In the genomic region with DNA sequence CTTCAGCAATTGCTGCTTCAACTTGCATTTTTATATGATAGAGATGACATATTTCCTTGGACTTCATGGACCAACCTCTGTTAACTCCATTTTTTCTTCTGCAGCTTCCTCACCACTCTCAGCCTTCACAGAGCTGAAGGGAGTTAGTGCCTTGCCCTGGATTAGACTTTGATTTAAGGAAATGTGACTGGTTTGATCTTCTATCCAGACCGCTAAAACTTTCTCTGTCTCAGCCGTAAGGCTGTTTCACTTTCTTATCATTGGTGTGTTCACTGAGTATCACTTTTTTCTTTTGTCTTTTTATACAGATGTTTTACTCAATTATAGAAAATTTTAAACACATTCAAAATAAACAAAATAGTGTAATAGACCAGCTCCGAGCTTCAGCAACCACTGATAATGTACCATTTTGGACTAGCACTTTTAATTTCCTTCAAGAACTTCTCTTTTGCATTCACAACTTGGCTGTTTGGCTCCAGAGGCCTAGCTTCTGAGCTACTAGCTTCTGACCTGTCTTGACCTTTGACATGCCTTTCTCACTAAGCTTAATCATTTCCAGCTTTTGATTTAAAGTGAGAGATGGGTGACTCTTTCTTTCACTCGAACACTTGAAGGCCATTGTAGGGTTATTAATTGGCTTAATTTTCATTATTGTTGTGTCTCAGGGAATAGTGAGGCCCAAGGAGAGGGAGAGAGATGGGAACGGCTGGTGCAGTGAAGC, we compare ENCODE assay signal across 11 cellular contexts. TPM values are rescaled to one million over a fixed set of nuclear protein-coding genes. Genes with fewer than 3 reads are reported as not detected.
A peak's percentile ranks its signal among the peaks of the same experiment; 100 is the strongest.
DNase-seq lines count a peak whose midpoint lies in the region; ATAC-seq and TF ChIP-seq lines count a peak whose summit lies in the region.
"Had no signal": no experiment of that assay in that cellular context is flagged by ENCODE, and none has a peak within 500 bp of the region (broad histone marks: within the 10 kb centered on the region; RNA-seq: fewer than 3 reads in every experiment).

No MANE protein-coding gene starts in this region.

- H3K9me3 Mint-ChIP-seq in activated T-cell treated with anti-CD3 and anti-CD28 coated beads, Interleukin-2, amount 50 U/mL, for 24 hours: no peaks in the 10 kb centered on the region
- H3K9me3 Mint-ChIP-seq in activated naive CD8-positive, alpha-beta T cell treated with anti-CD3 and anti-CD28 coated beads for 36 hours: peaks cover 8% of the 10 kb centered on the region
- no peaks in the 10 kb centered on the region for H3K9me3 Mint-ChIP-seq in stimulated activated memory B cell treated with anti-CD40 and anti-IgM and Interleukin-4, amounts not matched to agents 10 μg/mL and 1 μg/mL and 100 μg/mL, for 72 hours

- H3K4me2 ChIP-seq in MM.1S (ENCODE audit: low read depth, low read length): no peak overlapping the region

- H3K4me3 ChIP-seq in MM.1S (ENCODE audit: low read length): no peak overlapping the region
- H3K4me3 ChIP-seq in breast epithelium: no peak overlapping the region

- peaks cover 23% of the 10 kb centered on the region for H4K20me1 ChIP-seq in MM.1S (ENCODE audit: insufficient read depth, low read length)

- H3K4me1 ChIP-seq in MM.1S (ENCODE audit: low read length) (peaks cover 7% of the 10 kb centered on the region; the same call in 1 of the 2 replicates), breast epithelium (peaks cover 0 to 9% of the 10 kb centered on the region in 2 donors)

- H3K79me2 ChIP-seq in MM.1S (ENCODE audit: low read length): peaks cover 100% of the 10 kb centered on the region

- ATAC-seq in HG02973 (IDR thresholded peaks at IDR 0.05; ENCODE audit: unreplicated experiment): peak; percentile 36
- no peak for ATAC-seq in stimulated activated memory B cell treated with anti-CD40 and anti-IgM and Interleukin-4, amounts not matched to agents 10 μg/mL and 1 μg/mL and 100 μg/mL, for 72 hours
- ATAC-seq in GM21737 (IDR thresholded peaks at IDR 0.05; ENCODE audit: unreplicated experiment): no peak

- H3K9ac ChIP-seq in MM.1S (ENCODE audit: low read length): no peak overlapping the region

- H3K27me3 ChIP-seq in MM.1S (replicated peaks; ENCODE audit: insufficient read depth, low read length) (no peaks in the 10 kb centered on the region), breast epithelium (no peaks in the 10 kb centered on the region)

- peak overlapping the region; percentile 97 for H3K27ac Mint-ChIP-seq in activated T-cell treated with anti-CD3 and anti-CD28 coated beads, Interleukin-2, amount 50 U/mL, for 24 hours
- H3K27ac Mint-ChIP-seq in activated naive CD8-positive, alpha-beta T cell treated with anti-CD3 and anti-CD28 coated beads for 36 hours: peak overlapping the region; percentile 97
- peak overlapping the region; percentile 90 for H3K27ac Mint-ChIP-seq in stimulated activated memory B cell treated with anti-CD40 and anti-IgM and Interleukin-4, amounts not matched to agents 10 μg/mL and 1 μg/mL and 100 μg/mL, for 72 hours

- no peaks in the 10 kb centered on the region for H3K36me3 ChIP-seq in MM.1S (replicated peaks; ENCODE audit: insufficient read depth, low read length)
- no peaks in the 10 kb centered on the region for H3K36me3 ChIP-seq in breast epithelium

- H3K4me3 Mint-ChIP-seq in activated T-cell treated with anti-CD3 and anti-CD28 coated beads, Interleukin-2, amount 50 U/mL, for 24 hours: peak overlapping the region; percentile 53
- peak overlapping the region; percentile 78 for H3K4me3 Mint-ChIP-seq in activated naive CD8-positive, alpha-beta T cell treated with anti-CD3 and anti-CD28 coated beads for 36 hours
- H3K4me3 Mint-ChIP-seq in stimulated activated memory B cell treated with anti-CD40 and anti-IgM and Interleukin-4, amounts not matched to agents 10 μg/mL and 1 μg/mL and 100 μg/mL, for 72 hours: peak overlapping the region; percentile 47

- peaks cover 93% of the 10 kb centered on the region for H3K4me1 Mint-ChIP-seq in activated T-cell treated with anti-CD3 and anti-CD28 coated beads, Interleukin-2, amount 50 U/mL, for 24 hours (ENCODE audit: low read depth)
- H3K4me1 Mint-ChIP-seq in activated naive CD8-positive, alpha-beta T cell treated with anti-CD3 and anti-CD28 coated beads for 36 hours: peaks cover 82% of the 10 kb centered on the region
- H3K4me1 Mint-ChIP-seq in stimulated activated memory B cell treated with anti-CD40 and anti-IgM and Interleukin-4, amounts not matched to agents 10 μg/mL and 1 μg/mL and 100 μg/mL, for 72 hours: peaks cover 70% of the 10 kb centered on the region

- H2AFZ ChIP-seq in MM.1S (ENCODE audit: low read length): no peak overlapping the region

- no peak for DNase-seq in activated T-cell treated with anti-CD3 and anti-CD28 coated beads, Interleukin-2, amount 50 U/mL, for 24 hours
- DNase-seq in activated T-cell treated with anti-CD3 and anti-CD28 coated beads, Interleukin-2, amount 50 U/mL, for 48 hours: no peak
- DNase-seq in activated naive CD8-positive, alpha-beta T cell treated with anti-CD3 and anti-CD28 coated beads for 36 hours: no peak
- DNase-seq in MM.1S (no peak), breast epithelium (ENCODE audit: low spot score in 2 of 2) (no peak)
- DNase-seq: caudate nucleus, left cardiac atrium, NCI-H146 had no signal

- H3K9me2 ChIP-seq in MM.1S (replicated peaks; ENCODE audit: insufficient read depth, low read length): no peaks in the 10 kb centered on the region

- TF ChIP-seq POLR2A in breast epithelium (IDR thresholded peaks at IDR 0.05): no peak

- TF ChIP-seq CTCF in MM.1S (IDR thresholded peaks at IDR 0.05; ENCODE audit: low read length): no peak
- no peak for TF ChIP-seq CTCF in breast epithelium (IDR thresholded peaks at IDR 0.05)

- no peaks in the 10 kb centered on the region for H3K27me3 Mint-ChIP-seq in activated T-cell treated with anti-CD3 and anti-CD28 coated beads, Interleukin-2, amount 50 U/mL, for 24 hours
- H3K27me3 Mint-ChIP-seq in activated naive CD8-positive, alpha-beta T cell treated with anti-CD3 and anti-CD28 coated beads for 36 hours: no peaks in the 10 kb centered on the region
- no peaks in the 10 kb centered on the region for H3K27me3 Mint-ChIP-seq in stimulated activated memory B cell treated with anti-CD40 and anti-IgM and Interleukin-4, amounts not matched to agents 10 μg/mL and 1 μg/mL and 100 μg/mL, for 72 hours

- intact Hi-C loops in breast epithelium (cut with DNase I; ENCODE audit: low total_unique reads): no loop called here

- no peaks in the 10 kb centered on the region for H3K9me3 ChIP-seq in MM.1S (replicated peaks; ENCODE audit: insufficient read depth, low read length)
- H3K9me3 ChIP-seq in breast epithelium: no peaks in the 10 kb centered on the region

- H3K27ac ChIP-seq in MM.1S (ENCODE audit: low read length) (no peak overlapping the region), breast epithelium (no peak overlapping the region)

- H3K36me3 Mint-ChIP-seq in activated T-cell treated with anti-CD3 and anti-CD28 coated beads, Interleukin-2, amount 50 U/mL, for 24 hours (ENCODE audit: low read depth): peaks cover 11% of the 10 kb centered on the region
- peaks cover 30% of the 10 kb centered on the region for H3K36me3 Mint-ChIP-seq in activated naive CD8-positive, alpha-beta T cell treated with anti-CD3 and anti-CD28 coated beads for 36 hours
- peaks cover 6% of the 10 kb centered on the region for H3K36me3 Mint-ChIP-seq in stimulated activated memory B cell treated with anti-CD40 and anti-IgM and Interleukin-4, amounts not matched to agents 10 μg/mL and 1 μg/mL and 100 μg/mL, for 72 hours

- H3F3A ChIP-seq in MM.1S (ENCODE audit: insufficient read depth, low read length): no peaks in the 10 kb centered on the region

RNA-seq across cellular contexts. Expression of gene NEK7, which starts 9.3 kb away (rescaled TPM):
- total RNA-seq in activated naive CD8-positive, alpha-beta T cell treated with anti-CD3 and anti-CD28 coated beads for 36 hours: 10 to 100 TPM; 56.1 to 57.4 TPM
- 100 to 1,000 TPM in 2 of 3 donors, 10 to 100 TPM in 1; 82.3 to 187 (median 105) TPM for total RNA-seq in breast epithelium
